In genomic region chr7:143913945-143914615, GRCh38 we compare ENCODE assay signal across 18 cellular contexts. TPM values are rescaled to one million over a fixed set of nuclear protein-coding genes. Genes with fewer than 3 reads are reported as not detected.
DNase-seq lines count a peak whose midpoint lies in the region; ATAC-seq and TF ChIP-seq lines count a peak whose summit lies in the region.
"Had no signal": no experiment of that assay in that cellular context is flagged by ENCODE, and none has a peak within 500 bp of the region (broad histone marks: within the 10 kb centered on the region; RNA-seq: fewer than 3 reads in every experiment).

No MANE protein-coding gene starts in this region.

- no peak for TF ChIP-seq CTCF in activated CD8-positive, alpha-beta T cell treated with anti-CD3 and anti-CD28 coated beads for 36 hours (IDR thresholded peaks at IDR 0.05)
- no peak for TF ChIP-seq CTCF in liver (IDR thresholded peaks at IDR 0.05; ENCODE audit: low read depth, low read length, missing input control)
- no peak for TF ChIP-seq CTCF in foreskin keratinocyte (conservative IDR thresholded peaks at IDR 0.05)
- TF ChIP-seq CTCF in colonic mucosa (IDR thresholded peaks at IDR 0.05) = no peak

- H3K27me3 ChIP-seq in liver (ENCODE audit: control insufficient read depth in 4 of 4, insufficient read depth in 4 of 4, low read length in 3 of 4) = no peaks in the 10 kb centered on the region
- no peaks in the 10 kb centered on the region for H3K27me3 ChIP-seq in foreskin keratinocyte
- H3K27me3 ChIP-seq in colonic mucosa = no peaks in the 10 kb centered on the region
- H3K27me3 ChIP-seq: BLaER1 had no signal

- H3K4me1 ChIP-seq in liver (ENCODE audit: control insufficient read depth in 4 of 4, insufficient read depth in 4 of 4, low read length in 3 of 4) (peaks cover 0 to 12% (median 3%) of the 10 kb centered on the region in 4 donors), foreskin keratinocyte (peaks cover 6% of the 10 kb centered on the region), colonic mucosa (no peaks in the 10 kb centered on the region)
- H3K4me1 ChIP-seq: BLaER1 had no signal

- H3K4me3 ChIP-seq in liver (ENCODE audit: low read depth in 1 of 3, low read length in 3 of 3) = no peak overlapping the region
- no peak overlapping the region for H3K4me3 ChIP-seq in colonic mucosa
- H3K4me3 ChIP-seq: BLaER1 had no signal

- H3K4me1 Mint-ChIP-seq in activated CD8-positive, alpha-beta T cell treated with anti-CD3 and anti-CD28 coated beads for 36 hours (ENCODE audit: low read depth) = peaks cover 12% of the 10 kb centered on the region
- no peaks in the 10 kb centered on the region for H3K4me1 Mint-ChIP-seq in activated CD8-positive, alpha-beta T cell treated with anti-CD3 and anti-CD28 coated beads, Interleukin-2, amount 10 ng/mL, durations not matched to agents 7 days and 5 days (ENCODE audit: low read depth)
- H3K4me1 Mint-ChIP-seq in stimulated activated naive CD8-positive, alpha-beta T cell treated with anti-CD3 and anti-CD28 coated beads, Interleukin-15, amount 100 ng/mL, for 72 hours = peaks cover 25% of the 10 kb centered on the region
- H3K4me1 Mint-ChIP-seq: H9 had no signal

- H3K9me3 Mint-ChIP-seq in activated CD8-positive, alpha-beta T cell treated with anti-CD3 and anti-CD28 coated beads for 36 hours = no peaks in the 10 kb centered on the region
- H3K9me3 Mint-ChIP-seq in activated CD8-positive, alpha-beta T cell treated with anti-CD3 and anti-CD28 coated beads, Interleukin-2, amount 10 ng/mL, durations not matched to agents 7 days and 5 days (ENCODE audit: insufficient read depth) = no peaks in the 10 kb centered on the region
- no peaks in the 10 kb centered on the region for H3K9me3 Mint-ChIP-seq in stimulated activated naive CD8-positive, alpha-beta T cell treated with anti-CD3 and anti-CD28 coated beads, Interleukin-15, amount 100 ng/mL, for 72 hours
- H3K9me3 Mint-ChIP-seq: H9 had no signal

- no peaks in the 10 kb centered on the region for H3K9me3 ChIP-seq in liver (ENCODE audit: control insufficient read depth in 4 of 4, low read length in 3 of 4)
- no peaks in the 10 kb centered on the region for H3K9me3 ChIP-seq in colonic mucosa
- H3K9me3 ChIP-seq: BLaER1 had no signal

- H3K36me3 ChIP-seq in liver (ENCODE audit: control insufficient read depth in 4 of 4, insufficient read depth in 3 of 4, low read depth in 1 of 4, low read length in 3 of 4) (no peaks in the 10 kb centered on the region), colonic mucosa (no peaks in the 10 kb centered on the region)
- H3K36me3 ChIP-seq: BLaER1 had no signal

- no peak overlapping the region for H3K27ac ChIP-seq in liver (ENCODE audit: low read depth in 1 of 2, low read length in 2 of 2)
- H3K27ac ChIP-seq in foreskin keratinocyte = no peak overlapping the region
- H3K27ac ChIP-seq in colonic mucosa = no peak overlapping the region
- H3K27ac ChIP-seq: 22Rv1, BLaER1 had no signal

- WGBS in liver = 35% methylated on average over 3 of the region's 3 CpGs

- H3K27me3 Mint-ChIP-seq in activated CD8-positive, alpha-beta T cell treated with anti-CD3 and anti-CD28 coated beads for 36 hours = peaks cover 19% of the 10 kb centered on the region
- H3K27me3 Mint-ChIP-seq in activated CD8-positive, alpha-beta T cell treated with anti-CD3 and anti-CD28 coated beads, Interleukin-2, amount 10 ng/mL, durations not matched to agents 7 days and 5 days (ENCODE audit: low read depth) = peaks cover 23% of the 10 kb centered on the region
- peaks cover 16% of the 10 kb centered on the region for H3K27me3 Mint-ChIP-seq in stimulated activated naive CD8-positive, alpha-beta T cell treated with anti-CD3 and anti-CD28 coated beads, Interleukin-15, amount 100 ng/mL, for 72 hours

- no peaks in the 10 kb centered on the region for H3K36me3 Mint-ChIP-seq in activated CD8-positive, alpha-beta T cell treated with anti-CD3 and anti-CD28 coated beads for 36 hours (ENCODE audit: low read depth)
- H3K36me3 Mint-ChIP-seq in activated CD8-positive, alpha-beta T cell treated with anti-CD3 and anti-CD28 coated beads, Interleukin-2, amount 10 ng/mL, durations not matched to agents 7 days and 5 days (ENCODE audit: low read depth) = no peaks in the 10 kb centered on the region

- no peak for DNase-seq in activated CD8-positive, alpha-beta T cell treated with anti-CD3 and anti-CD28 coated beads for 36 hours
- DNase-seq in activated CD8-positive, alpha-beta T cell treated with anti-CD3 and anti-CD28 coated beads, Interleukin-2, amount 10 ng/mL, durations not matched to agents 7 days and 5 days = no peak
- DNase-seq in HuH-7 (ENCODE audit: low spot score) (peak; percentile 21), foreskin keratinocyte (no peak), colonic mucosa (no peak)
- no peak for DNase-seq in stimulated activated naive CD8-positive, alpha-beta T cell treated with anti-CD3 and anti-CD28 coated beads, Interleukin-15, amount 100 ng/mL, for 72 hours
- DNase-seq: AML-193, Calu3, DMS 273 treated with DMSO at 0.1 percent for 48 hours, DMS79 treated with DMSO at 0.1 percent for 48 hours, EL, GOT3, H9 had no signal

- H3K27ac Mint-ChIP-seq in activated CD8-positive, alpha-beta T cell treated with anti-CD3 and anti-CD28 coated beads for 36 hours = no peak overlapping the region
- H3K27ac Mint-ChIP-seq in activated CD8-positive, alpha-beta T cell treated with anti-CD3 and anti-CD28 coated beads, Interleukin-2, amount 10 ng/mL, durations not matched to agents 7 days and 5 days = no peak overlapping the region
- H3K27ac Mint-ChIP-seq in stimulated activated naive CD8-positive, alpha-beta T cell treated with anti-CD3 and anti-CD28 coated beads, Interleukin-15, amount 100 ng/mL, for 72 hours = no peak overlapping the region
- H3K27ac Mint-ChIP-seq: H9 had no signal

- peak in 1 of 2 donors; percentile 6 for TF ChIP-seq RAD21 in liver (IDR thresholded peaks at IDR 0.05)

- intact Hi-C loops in activated CD8-positive, alpha-beta T cell treated with anti-CD3 and anti-CD28 coated beads for 36 hours (cut with micrococcal nuclease) = no loop called here
- intact Hi-C loops in colonic mucosa (cut with DNase I) = no loop called here

- peak; percentile 30 for ATAC-seq in activated CD8-positive, alpha-beta T cell treated with anti-CD3 and anti-CD28 coated beads for 36 hours
- no peak for ATAC-seq in activated CD8-positive, alpha-beta T cell treated with anti-CD3 and anti-CD28 coated beads, Interleukin-2, amount 10 ng/mL, durations not matched to agents 7 days and 5 days
- ATAC-seq in stimulated activated naive CD8-positive, alpha-beta T cell treated with anti-CD3 and anti-CD28 coated beads, Interleukin-15, amount 100 ng/mL, for 72 hours = peak; percentile 37
- no peak for ATAC-seq in foreskin keratinocyte
- no peak for ATAC-seq in GM21717 (IDR thresholded peaks at IDR 0.05; ENCODE audit: unreplicated experiment)

- H3K4me3 Mint-ChIP-seq in activated CD8-positive, alpha-beta T cell treated with anti-CD3 and anti-CD28 coated beads for 36 hours = no peak overlapping the region
- no peak overlapping the region for H3K4me3 Mint-ChIP-seq in activated CD8-positive, alpha-beta T cell treated with anti-CD3 and anti-CD28 coated beads, Interleukin-2, amount 10 ng/mL, durations not matched to agents 7 days and 5 days
- no peak overlapping the region for H3K4me3 Mint-ChIP-seq in stimulated activated naive CD8-positive, alpha-beta T cell treated with anti-CD3 and anti-CD28 coated beads, Interleukin-15, amount 100 ng/mL, for 72 hours
- H3K4me3 Mint-ChIP-seq: H9 had no signal

- CTCF ChIA-PET in activated CD8-positive, alpha-beta T cell treated with anti-CD3 and anti-CD28 coated beads for 36 hours (lab: Charles Lee) = interaction anchor here (0.8 to 1.2 kb wide), 2 partner anchors 10 to 203 kb away, joined by 3 to 4 read pairs; no protein-coding TSS in a partner anchor
- CTCF ChIA-PET in activated CD8-positive, alpha-beta T cell treated with anti-CD3 and anti-CD28 coated beads, Interleukin-2, amount 10 ng/mL, durations not matched to agents 7 days and 5 days (lab: Charles Lee) = no interaction called here

- POLR2A ChIA-PET in activated CD8-positive, alpha-beta T cell treated with anti-CD3 and anti-CD28 coated beads for 36 hours (lab: Charles Lee) = no interaction called here
- POLR2A ChIA-PET in activated CD8-positive, alpha-beta T cell treated with anti-CD3 and anti-CD28 coated beads, Interleukin-2, amount 10 ng/mL, durations not matched to agents 7 days and 5 days (lab: Charles Lee) = no interaction called here

- H3K9ac ChIP-seq in liver (ENCODE audit: low read depth in 1 of 2, low read length in 2 of 2) (no peak overlapping the region), colonic mucosa (ENCODE audit: low read depth in 2 of 2, low read length in 2 of 2) (no peak overlapping the region)
- H3K9ac ChIP-seq: BLaER1 had no signal

TF ChIP-seq in liver, 16 proteins besides CTCF, POLR2A, EP300 and RAD21 (continues in another document):
- TF ChIP-seq RXRA (IDR thresholded peaks at IDR 0.05) (peak in 1 of 2 donors; percentile 14), SP1 (IDR thresholded peaks at IDR 0.05) (peak; percentile 42), GABPA (IDR thresholded peaks at IDR 0.05 in 1 of 2, conservative IDR thresholded peaks at IDR 0.05 in 1 of 2) (no peak), JUND (IDR thresholded peaks at IDR 0.05) (peak in 1 of 2 donors; percentile 23), ATF3 (IDR thresholded peaks at IDR 0.05) (no peak), FOXA2 (IDR thresholded peaks at IDR 0.05) (no peak)

RNA-seq across cellular contexts. Expression of gene TCAF1, which starts 12.1 kb away (rescaled TPM):
- total RNA-seq in activated CD8-positive, alpha-beta T cell treated with anti-CD3 and anti-CD28 coated beads for 36 hours = 10 to 100 TPM; 13.8 to 14.7 TPM
- 10 to 100 TPM; 12.6 to 14.1 TPM for total RNA-seq in activated CD8-positive, alpha-beta T cell treated with anti-CD3 and anti-CD28 coated beads, Interleukin-2, amount 10 ng/mL, durations not matched to agents 7 days and 5 days
- total RNA-seq in liver (10 to 100 TPM; 25.4 to 75.1 TPM), foreskin keratinocyte (31.8 and 37.3 TPM in 2 replicates), colonic mucosa (10 to 100 TPM; 39.5 to 44.9 TPM)
- polyA plus RNA-seq in liver (10 to 100 TPM; 20.2 to 34.9 TPM), foreskin keratinocyte (8.4 and 9.4 TPM in 2 replicates)

RNA-seq across cellular contexts. Expression of gene OR2F2, which starts 21.0 kb away (rescaled TPM):
- not detected for total RNA-seq in activated CD8-positive, alpha-beta T cell treated with anti-CD3 and anti-CD28 coated beads for 36 hours
- not detected for total RNA-seq in activated CD8-positive, alpha-beta T cell treated with anti-CD3 and anti-CD28 coated beads, Interleukin-2, amount 10 ng/mL, durations not matched to agents 7 days and 5 days
- total RNA-seq in liver (not detected), foreskin keratinocyte (not detected in 2 replicates), colonic mucosa (not detected)
- polyA plus RNA-seq in liver (not detected), foreskin keratinocyte (not detected in 2 replicates)
- total RNA-seq: Calu3, H9, HT1080 had no signal

RNA-seq across cellular contexts. Expression of gene OR2F1, which starts 40.6 kb away (rescaled TPM):
- not detected for total RNA-seq in activated CD8-positive, alpha-beta T cell treated with anti-CD3 and anti-CD28 coated beads for 36 hours
- not detected for total RNA-seq in activated CD8-positive, alpha-beta T cell treated with anti-CD3 and anti-CD28 coated beads, Interleukin-2, amount 10 ng/mL, durations not matched to agents 7 days and 5 days
- total RNA-seq in liver (under 1 TPM; under 0.01 to 0.05 TPM), foreskin keratinocyte (not detected in 2 replicates), colonic mucosa (not detected)
- polyA plus RNA-seq in liver (not detected), foreskin keratinocyte (not detected in 2 replicates)
- total RNA-seq: Calu3, H9, HT1080 had no signal

Comparison
In these comparisons a context has a peak if more than half of its experiments do, and no peak if none do; other contexts are left out.
1. ATAC-seq: peak in activated CD8-positive, alpha-beta T cell treated with anti-CD3 and anti-CD28 coated beads for 36 hours (single experiment) and stimulated activated naive CD8-positive, alpha-beta T cell treated with anti-CD3 and anti-CD28 coated beads, Interleukin-15, amount 100 ng/mL, for 72 hours (single experiment); none in activated CD8-positive, alpha-beta T cell treated with anti-CD3 and anti-CD28 coated beads, Interleukin-2, amount 10 ng/mL, durations not matched to agents 7 days and 5 days (single experiment), foreskin keratinocyte (single experiment) and GM21717 (single experiment).